ENCODE assay signal across 1 cellular context in genomic region chr13:33347866-33348265, GRCh38.
TF ChIP-seq lines count a peak whose summit lies in the region.

No MANE protein-coding gene starts in this region.

TF ChIP-seq in IMR-90, 13 proteins besides CTCF, POLR2A, EP300 and RAD21 (continued from another document):
- TF ChIP-seq USF2 (IDR thresholded peaks at IDR 0.05; ENCODE audit: low read depth, low read length) (no peak), SMC3 (IDR thresholded peaks at IDR 0.05; ENCODE audit: low read depth, low read length) (no peak), ELK1 (IDR thresholded peaks at IDR 0.05; ENCODE audit: borderline replicate concordance, low read depth, low read length) (no peak), CHD1 (IDR thresholded peaks at IDR 0.05; ENCODE audit: low read depth, low read length) (no peak), MAFK (IDR thresholded peaks at IDR 0.05; ENCODE audit: low read depth, low read length) (no peak), BHLHE40 (IDR thresholded peaks at IDR 0.05; ENCODE audit: low read depth, low read length) (no peak)
